Comparison of ENCODE assay signal across 8 cellular contexts in the genomic region with DNA sequence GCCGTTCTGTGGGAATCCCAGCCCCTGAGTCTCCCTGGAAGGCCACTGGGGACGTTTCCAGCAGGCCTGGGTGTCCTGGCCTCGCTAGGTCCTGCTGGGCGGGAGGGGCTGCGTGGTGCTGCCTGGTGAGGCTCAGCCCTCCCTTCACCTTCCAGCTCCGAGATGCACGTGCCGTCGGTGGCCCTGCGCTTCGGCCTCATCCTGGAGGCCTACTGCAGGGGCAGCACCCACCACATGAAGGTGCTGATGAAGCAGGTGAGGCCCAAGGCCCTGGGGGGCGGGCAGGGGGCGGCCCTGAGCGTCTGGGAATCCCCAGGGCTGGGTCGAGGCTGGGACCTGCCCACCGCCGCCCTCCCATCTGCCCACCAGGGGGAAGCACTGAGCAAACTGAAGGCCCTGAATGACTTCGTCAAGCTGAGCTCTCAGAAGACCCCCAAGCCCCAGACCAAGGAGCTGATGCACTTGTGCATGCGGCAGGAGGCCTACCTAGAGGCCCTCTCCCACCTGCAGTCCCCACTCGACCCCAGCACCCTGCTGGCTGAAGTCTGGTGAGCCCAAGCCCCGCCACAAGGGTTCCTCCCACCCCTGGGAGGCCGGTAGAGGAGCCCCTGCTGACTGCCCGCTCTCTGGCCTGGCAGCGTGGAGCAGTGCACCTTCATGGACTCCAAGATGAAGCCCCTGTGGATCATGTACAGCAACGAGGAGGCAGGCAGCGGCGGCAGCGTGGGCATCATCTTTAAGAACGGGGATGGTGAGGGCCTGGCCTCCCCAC.
DNase-seq lines count a peak whose midpoint lies in the region; ATAC-seq and TF ChIP-seq lines count a peak whose summit lies in the region.

No MANE protein-coding gene starts in this region.

- TF ChIP-seq CTCF in GM06990 (IDR thresholded peaks at IDR 0.05; ENCODE audit: insufficient read depth, low read length, poor library complexity, severe bottlenecking) (peak; percentile 76), esophagus squamous epithelium (IDR thresholded peaks at IDR 0.05) (peak; percentile 46 to 65 (median 56)), gastrocnemius medialis (IDR thresholded peaks at IDR 0.05 in 4 of 5, conservative IDR thresholded peaks at IDR 0.05 in 1 of 5) (peak; percentile 31 to 64 (median 51))

- 65 to 75% methylated on average over 2 to 4 of the region's 29 CpGs for WGBS in esophagus squamous epithelium, 2 donors

- ATAC-seq in gastrocnemius medialis (no peak), HG03045 (IDR thresholded peaks at IDR 0.05; ENCODE audit: unreplicated experiment) (no peak), HG02610 (IDR thresholded peaks at IDR 0.05; ENCODE audit: unreplicated experiment) (no peak)

- H3K4me1 ChIP-seq in esophagus squamous epithelium (peaks cover 6 to 47% (median 14%) of the 10 kb centered on the region in 3 donors), gastrocnemius medialis (peaks cover 0 to 4% of the 10 kb centered on the region in 2 donors)

- intact Hi-C loops in esophagus squamous epithelium (cut with DNase I) (no loop called here), gastrocnemius medialis (cut with DNase I; ENCODE audit: low total_unique reads) (loop anchor here (5.0 kb wide), 1 partner anchor 146 kb away; no protein-coding TSS in a partner anchor)

- TF ChIP-seq POLR2A in esophagus squamous epithelium (IDR thresholded peaks at IDR 0.05) = no peak
- TF ChIP-seq POLR2A in gastrocnemius medialis (IDR thresholded peaks at IDR 0.05) = no peak

- peak overlapping the region in 1 of 4 donors; percentile 17 for H3K27ac ChIP-seq in esophagus squamous epithelium
- no peak overlapping the region for H3K27ac ChIP-seq in gastrocnemius medialis

- H3K27me3 ChIP-seq in GM06990 (replicated peaks; ENCODE audit: control insufficient read depth, insufficient read depth, low read length) (no peaks in the 10 kb centered on the region), esophagus squamous epithelium (no peaks in the 10 kb centered on the region), gastrocnemius medialis (no peaks in the 10 kb centered on the region)

- peak; percentile 60 for DNase-seq in GM06990 (ENCODE audit: extremely low read depth, insufficient read length)
- DNase-seq in NCI-H1694 (lab: John Stamatoyannopoulos, UW) = peak; percentile 13
- peak; percentile 75 for DNase-seq in activated T-cell treated with anti-CD3 and anti-CD28 coated beads for 4 hours
- no peak for DNase-seq in esophagus squamous epithelium (lab: John Stamatoyannopoulos, UW)
- no peak for DNase-seq in gastrocnemius medialis
- no peak for DNase-seq in ureter (ENCODE audit: low spot score)

- H3K36me3 ChIP-seq in GM06990 (ENCODE audit: control insufficient read depth, insufficient read depth, low read length) (peaks cover 65% of the 10 kb centered on the region), esophagus squamous epithelium (peaks cover 20 to 89% (median 27%) of the 10 kb centered on the region in 3 donors), gastrocnemius medialis (no peaks in the 10 kb centered on the region)

- H3K4me3 ChIP-seq in GM06990 (replicated peaks; ENCODE audit: low read depth, low read length) (no peak overlapping the region), esophagus squamous epithelium (no peak overlapping the region), gastrocnemius medialis (no peak overlapping the region)

- in situ Hi-C loops in gastrocnemius medialis (cut with MboI; ENCODE audit: low sequenced_read_pairs in 4 of 4) = no loop called here

- H3K9me3 ChIP-seq in esophagus squamous epithelium = peaks cover 0 to 15% (median 10%) of the 10 kb centered on the region in 3 donors
- no peaks in the 10 kb centered on the region for H3K9me3 ChIP-seq in gastrocnemius medialis

Comparison
In these comparisons a context has a peak if more than half of its experiments do, and no peak if none do; other contexts are left out.
1. DNase-seq: peak in GM06990 (single experiment), NCI-H1694 (single experiment) and activated T-cell treated with anti-CD3 and anti-CD28 coated beads for 4 hours (single experiment); none in esophagus squamous epithelium (single experiment), gastrocnemius medialis (0 of 2) and ureter (single experiment).
2. Peak in every context shown above with its lines, with median percentiles within 50 percentile points of each other: CTCF ChIP-seq.